ENCODE assay signal across 2 cellular contexts in genomic region chr4:73252001-73252400, GRCh38.
TF ChIP-seq lines count a peak whose summit lies in the region.

No MANE protein-coding gene starts in this region.

TF ChIP-seq in HepG2, 621 proteins besides CTCF, POLR2A, EP300 and RAD21:
- TF ChIP-seq ZNF260 (CRISPR knock-in tag; IDR thresholded peaks at IDR 0.05; ENCODE audit: borderline replicate concordance, low read depth) (no peak), SRY (CRISPR knock-in tag; IDR thresholded peaks at IDR 0.05) (no peak), CBX5 (CRISPR knock-in tag; IDR thresholded peaks at IDR 0.05; ENCODE audit: borderline replicate concordance) (no peak), ISX (CRISPR knock-in tag; conservative IDR thresholded peaks at IDR 0.05) (no peak), PHF5A (CRISPR knock-in tag; IDR thresholded peaks at IDR 0.05; ENCODE audit: low read depth, unreplicated experiment) (no peak), HMGXB3 (CRISPR knock-in tag; IDR thresholded peaks at IDR 0.05; ENCODE audit: borderline replicate concordance) (no peak), ZNF660 (CRISPR knock-in tag; IDR thresholded peaks at IDR 0.05; ENCODE audit: borderline replicate concordance, low read depth) (no peak)

TF ChIP-seq in GM12878, 131 proteins besides CTCF, POLR2A, EP300 and RAD21:
- TF ChIP-seq SUPT20H (IDR thresholded peaks at IDR 0.05; ENCODE audit: borderline replicate concordance, control insufficient read depth, low read depth, low read length) (no peak), RAD51 (IDR thresholded peaks at IDR 0.05) (no peak), IRF5 (IDR thresholded peaks at IDR 0.05; ENCODE audit: borderline replicate concordance) (no peak), NBN (IDR thresholded peaks at IDR 0.05) (no peak), TARDBP (IDR thresholded peaks at IDR 0.05; ENCODE audit: borderline replicate concordance) (no peak), CHD2 (IDR thresholded peaks at IDR 0.05; ENCODE audit: borderline replicate concordance, low read depth, low read length) (no peak), ZBTB40 (IDR thresholded peaks at IDR 0.05; ENCODE audit: borderline replicate concordance) (no peak), ZZZ3 (IDR thresholded peaks at IDR 0.05; ENCODE audit: control insufficient read depth, insufficient read length, low read depth) (no peak), GATAD2B (conservative IDR thresholded peaks at IDR 0.05; ENCODE audit: low read depth) (no peak), CEBPB (IDR thresholded peaks at IDR 0.05; ENCODE audit: borderline replicate concordance in 1 of 2, low read depth in 2 of 2, low read length in 2 of 2) (no peak), CHD4 (IDR thresholded peaks at IDR 0.05) (no peak), MEF2A (IDR thresholded peaks at IDR 0.05; ENCODE audit: insufficient read depth, low read depth, low read length) (no peak), NR2C2 (IDR thresholded peaks at IDR 0.05; ENCODE audit: borderline replicate concordance, control insufficient read depth, insufficient read length, low read depth) (no peak), NFIC (IDR thresholded peaks at IDR 0.05; ENCODE audit: low read depth, low read length) (no peak), NR2C1 (IDR thresholded peaks at IDR 0.05) (no peak), BRCA1 (IDR thresholded peaks at IDR 0.05; ENCODE audit: low read depth, low read length) (no peak), TCF7 (IDR thresholded peaks at IDR 0.05; ENCODE audit: borderline replicate concordance) (no peak)
- TF ChIP-seq, protein P1, sequence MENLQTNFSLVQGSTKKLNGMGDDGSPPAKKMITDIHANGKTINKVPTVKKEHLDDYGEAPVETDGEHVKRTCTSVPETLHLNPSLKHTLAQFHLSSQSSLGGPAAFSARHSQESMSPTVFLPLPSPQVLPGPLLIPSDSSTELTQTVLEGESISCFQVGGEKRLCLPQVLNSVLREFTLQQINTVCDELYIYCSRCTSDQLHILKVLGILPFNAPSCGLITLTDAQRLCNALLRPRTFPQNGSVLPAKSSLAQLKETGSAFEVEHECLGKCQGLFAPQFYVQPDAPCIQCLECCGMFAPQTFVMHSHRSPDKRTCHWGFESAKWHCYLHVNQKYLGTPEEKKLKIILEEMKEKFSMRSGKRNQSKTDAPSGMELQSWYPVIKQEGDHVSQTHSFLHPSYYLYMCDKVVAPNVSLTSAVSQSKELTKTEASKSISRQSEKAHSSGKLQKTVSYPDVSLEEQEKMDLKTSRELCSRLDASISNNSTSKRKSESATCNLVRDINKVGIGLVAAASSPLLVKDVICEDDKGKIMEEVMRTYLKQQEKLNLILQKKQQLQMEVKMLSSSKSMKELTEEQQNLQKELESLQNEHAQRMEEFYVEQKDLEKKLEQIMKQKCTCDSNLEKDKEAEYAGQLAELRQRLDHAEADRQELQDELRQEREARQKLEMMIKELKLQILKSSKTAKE (IDR thresholded peaks at IDR 0.05; ENCODE audit: low read depth, poor library complexity, severe bottlenecking) = no peak
